ENCODE assay signal across 1 cellular context in genomic region chr6:81909981-81910910, GRCh38.
TF ChIP-seq lines count a peak whose summit lies in the region.

No MANE protein-coding gene starts in this region.

TF ChIP-seq in IMR-90, 13 proteins besides CTCF, POLR2A, EP300 and RAD21:
- TF ChIP-seq, protein P1, sequence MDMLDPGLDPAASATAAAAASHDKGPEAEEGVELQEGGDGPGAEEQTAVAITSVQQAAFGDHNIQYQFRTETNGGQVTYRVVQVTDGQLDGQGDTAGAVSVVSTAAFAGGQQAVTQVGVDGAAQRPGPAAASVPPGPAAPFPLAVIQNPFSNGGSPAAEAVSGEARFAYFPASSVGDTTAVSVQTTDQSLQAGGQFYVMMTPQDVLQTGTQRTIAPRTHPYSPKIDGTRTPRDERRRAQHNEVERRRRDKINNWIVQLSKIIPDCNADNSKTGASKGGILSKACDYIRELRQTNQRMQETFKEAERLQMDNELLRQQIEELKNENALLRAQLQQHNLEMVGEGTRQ (IDR thresholded peaks at IDR 0.05; ENCODE audit: low read depth, low read length), result no peak
- TF ChIP-seq CHD1 (IDR thresholded peaks at IDR 0.05; ENCODE audit: low read depth, low read length) (no peak), FOS (IDR thresholded peaks at IDR 0.05; ENCODE audit: low read depth, low read length) (no peak), MXI1 (IDR thresholded peaks at IDR 0.05; ENCODE audit: borderline replicate concordance, low read depth, low read length) (no peak), BHLHE40 (IDR thresholded peaks at IDR 0.05; ENCODE audit: low read depth, low read length) (peak; percentile 40; the same call in 1 of the 2 replicates), RFX5 (IDR thresholded peaks at IDR 0.05; ENCODE audit: low read depth, low read length) (no peak), SMC3 (IDR thresholded peaks at IDR 0.05; ENCODE audit: low read depth, low read length) (no peak)
- TF ChIP-seq, protein P2, sequence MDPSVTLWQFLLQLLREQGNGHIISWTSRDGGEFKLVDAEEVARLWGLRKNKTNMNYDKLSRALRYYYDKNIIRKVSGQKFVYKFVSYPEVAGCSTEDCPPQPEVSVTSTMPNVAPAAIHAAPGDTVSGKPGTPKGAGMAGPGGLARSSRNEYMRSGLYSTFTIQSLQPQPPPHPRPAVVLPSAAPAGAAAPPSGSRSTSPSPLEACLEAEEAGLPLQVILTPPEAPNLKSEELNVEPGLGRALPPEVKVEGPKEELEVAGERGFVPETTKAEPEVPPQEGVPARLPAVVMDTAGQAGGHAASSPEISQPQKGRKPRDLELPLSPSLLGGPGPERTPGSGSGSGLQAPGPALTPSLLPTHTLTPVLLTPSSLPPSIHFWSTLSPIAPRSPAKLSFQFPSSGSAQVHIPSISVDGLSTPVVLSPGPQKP (IDR thresholded peaks at IDR 0.05; ENCODE audit: borderline replicate concordance, low read depth, low read length), result no peak
